In the genomic region with DNA sequence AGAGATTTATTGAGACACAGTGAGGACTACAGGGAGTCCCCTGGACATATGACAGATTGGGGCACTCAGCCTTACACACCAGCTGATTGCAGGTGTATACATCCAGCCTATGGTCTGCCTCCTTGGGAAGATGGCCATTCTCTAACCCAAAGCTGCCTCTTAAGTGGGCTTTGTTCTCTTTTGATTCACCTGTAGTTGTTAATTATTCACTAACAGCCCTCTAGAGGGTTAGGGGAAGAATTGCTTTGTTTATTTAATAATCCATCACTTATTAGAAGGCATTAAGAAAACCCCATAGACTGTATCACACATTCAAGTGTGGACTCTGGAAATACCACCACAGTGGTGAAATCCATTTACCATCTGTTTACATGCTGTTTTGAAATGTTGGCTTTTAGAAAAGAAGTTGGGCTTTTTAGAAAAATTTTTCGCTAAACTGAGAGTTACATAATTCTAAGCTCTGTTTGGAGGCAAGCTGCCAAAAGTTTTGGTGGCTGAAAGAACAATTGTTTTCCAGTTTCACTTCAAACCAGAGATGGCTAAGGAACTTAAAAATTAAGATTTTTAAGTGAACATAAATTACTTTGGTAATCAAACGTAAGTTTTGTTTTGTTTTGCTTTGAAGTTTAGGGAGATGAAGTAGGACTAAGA, we compare ENCODE assay signal across 14 cellular contexts.
"Had no signal": no experiment of that assay in that cellular context is flagged by ENCODE, and none has a peak within 500 bp of the region (broad histone marks: within the 10 kb centered on the region; RNA-seq: fewer than 3 reads in every experiment).

No MANE protein-coding gene starts in this region.

- H3K9me3 ChIP-seq: gastroesophageal sphincter had no signal

- H3K4me3 ChIP-seq: gastroesophageal sphincter had no signal

- H3K27ac ChIP-seq: gastroesophageal sphincter had no signal

- ATAC-seq: activated naive CD8-positive, alpha-beta T cell treated with anti-CD3 and anti-CD28 coated beads, Interleukin-2, amount 50 U/mL, for 24 hours; gastroesophageal sphincter; left ventricle myocardium superior; stimulated activated naive CD8-positive, alpha-beta T cell treated with anti-CD3 and anti-CD28 coated beads, Interleukin-15, amount 100 ng/mL, for 72 hours had no signal

- FAIRE-seq: astrocyte, kidney, TTC549, urothelium cell line had no signal

- H3K4me1 ChIP-seq: gastroesophageal sphincter had no signal

- DNase-seq: activated B cell treated with CpG ODN at 0.5 μM for 24 hours; activated CD4-positive, alpha-beta T cell treated with anti-CD3 and anti-CD28 coated beads, Interleukin-2, amount 10 ng/mL, durations not matched to agents 24 days and 14 days; activated CD8-positive, alpha-beta memory T cell treated with anti-CD3 and anti-CD28 coated beads for 24 hours; activated naive CD4-positive, alpha-beta T cell treated with Interleukin-2 at 50 U/mL for 16 hours; activated naive CD8-positive, alpha-beta T cell treated with anti-CD3 and anti-CD28 coated beads, Interleukin-2, amount 50 U/mL, for 24 hours; kidney; left ventricle myocardium superior; mesenchymal stem cell; stimulated activated CD4-positive, alpha-beta T cell treated with anti-CD3 and anti-CD28 coated beads, Interleukin-2, amount 100 ng/mL, for 48 hours; stimulated activated naive CD8-positive, alpha-beta T cell treated with anti-CD3 and anti-CD28 coated beads, Interleukin-15, amount 100 ng/mL, for 72 hours had no signal

- H3K36me3 ChIP-seq: gastroesophageal sphincter had no signal
